ENCODE assay signal across 9 cellular contexts in the genomic region with DNA sequence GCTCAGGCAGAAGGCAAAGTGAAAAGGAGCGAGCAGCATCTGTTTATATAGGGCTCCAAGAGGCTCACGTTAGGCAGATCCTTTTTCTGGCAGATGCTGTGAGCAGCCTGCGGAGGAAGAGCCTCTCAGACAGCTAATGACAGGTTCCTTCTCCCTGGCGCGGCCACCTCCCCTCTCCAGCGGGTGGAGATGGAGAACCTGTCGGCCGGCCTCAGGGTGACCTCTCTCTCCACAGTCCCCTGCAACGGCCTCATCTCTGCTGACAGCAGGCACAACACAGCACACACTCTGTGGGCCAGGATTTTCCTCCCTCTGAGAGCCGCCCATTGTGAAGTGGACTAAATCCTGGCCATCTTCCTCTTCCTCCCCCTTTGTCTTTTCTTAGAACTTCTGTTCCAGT.
DNase-seq lines count a peak whose midpoint lies in the region; ATAC-seq and TF ChIP-seq lines count a peak whose summit lies in the region.
"Had no signal": no experiment of that assay in that cellular context is flagged by ENCODE, and none has a peak within 500 bp of the region (broad histone marks: within the 10 kb centered on the region; RNA-seq: fewer than 3 reads in every experiment).

No MANE protein-coding gene starts in this region.

- CTCF ChIA-PET in BJ (lab: Yijun Ruan, JAX): interaction anchor here (1.0 to 2.0 kb wide), 5 partner anchors 9 to 166 kb away, joined by 3 to 9 read pairs (median 3); a partner anchor contains a TSS
- CTCF ChIA-PET in mammary epithelial cell (lab: Charles Lee; ENCODE audit: low non-redundant PET): no interaction called here

- intact Hi-C loops in dorsolateral prefrontal cortex (cut with DNase I) (loop anchor here in 1 of 2 donors (10.0 kb wide), 1 partner anchor 66 kb away; no protein-coding TSS in a partner anchor), mammary epithelial cell (cut with micrococcal nuclease) (no loop called here)

- H3K9me3 ChIP-seq in muscle layer of colon (ENCODE audit: low read length) (no peaks in the 10 kb centered on the region), mammary epithelial cell (replicated peaks; ENCODE audit: insufficient read depth, low read length) (no peaks in the 10 kb centered on the region)

- BruUV-seq in mammary epithelial cell (replicated peaks; lab: Mats Ljungman, UMichigan): no TSS peak

- POLR2A ChIA-PET in BJ (lab: Charles Lee): no interaction called here

- H3K4me3 ChIP-seq in BJ (ENCODE audit: low read depth, low read length) (peak overlapping the region; percentile 26; the same call in 1 of the 2 replicates), dorsolateral prefrontal cortex (peak overlapping the region in 38 of 59 donors; percentile 4 to 55 (median 26)), muscle layer of colon (ENCODE audit: low read depth in 1 of 2, low read length in 2 of 2) (peak overlapping the region; percentile 30 to 38), mammary epithelial cell (replicated peaks in 1 of 3; ENCODE audit: insufficient read depth in 1 of 3, low read depth in 2 of 3, low read length in 3 of 3) (no peak overlapping the region)

- H3K27me3 ChIP-seq in BJ (ENCODE audit: control insufficient read depth, insufficient read depth, low read length) (no peaks in the 10 kb centered on the region), dorsolateral prefrontal cortex (no peaks in the 10 kb centered on the region), muscle layer of colon (ENCODE audit: control insufficient read depth in 1 of 2, insufficient read depth in 2 of 2, low read length in 2 of 2) (no peaks in the 10 kb centered on the region), mammary epithelial cell (ENCODE audit: insufficient read depth, low read length) (no peaks in the 10 kb centered on the region)

- no peaks in the 10 kb centered on the region for H4K20me1 ChIP-seq in mammary epithelial cell (ENCODE audit: insufficient read depth, low read length)

- no peak for DNase-seq in BJ (ENCODE audit: low read depth)
- DNase-seq in NCI-H2171 (lab: John Stamatoyannopoulos, UW): peak; percentile 74
- peak in 9 of 10 donors; percentile 32 to 73 (median 55) for DNase-seq in dorsolateral prefrontal cortex
- no peak for DNase-seq in mammary epithelial cell
- no peak for DNase-seq in RKO (ENCODE audit: low spot score)
- DNase-seq: stimulated activated naive CD4-positive, alpha-beta T cell treated with Interleukin-2 at 50 U/mL for 16 hours had no signal

- WGBS in mammary epithelial cell (ENCODE audit: low coverage, missing lambda C conversion rate): 82% methylated on average over 9 of the region's 10 CpGs

- no peaks in the 10 kb centered on the region for H3K36me3 ChIP-seq in BJ (ENCODE audit: control insufficient read depth, insufficient read depth, low read length)
- H3K36me3 ChIP-seq in muscle layer of colon (ENCODE audit: insufficient read depth, low read length): no peaks in the 10 kb centered on the region
- H3K36me3 ChIP-seq in mammary epithelial cell (ENCODE audit: insufficient read depth, low read length): no peaks in the 10 kb centered on the region

- dilution Hi-C loops in mammary epithelial cell (cut with HindIII; ENCODE audit: low sequenced_read_pairs): no loop called here

- H3K79me2 ChIP-seq in mammary epithelial cell (ENCODE audit: insufficient read depth, low read length): no peaks in the 10 kb centered on the region

- H3K4me1 ChIP-seq in muscle layer of colon (ENCODE audit: insufficient read depth, low read length) (peaks cover 34% of the 10 kb centered on the region), mammary epithelial cell (ENCODE audit: insufficient read depth, low read length) (no peaks in the 10 kb centered on the region)

- in situ Hi-C loops in mammary epithelial cell (cut with MboI; ENCODE audit: low sequenced_read_pairs in 2 of 2): loop anchor here in 1 of 2 donors (10.0 kb wide), 1 partner anchor 164 kb away; no protein-coding TSS in a partner anchor

- H3K9ac ChIP-seq in muscle layer of colon (ENCODE audit: low read length): peak overlapping the region; percentile 56
- H3K9ac ChIP-seq in mammary epithelial cell (ENCODE audit: insufficient read depth, low read length): no peak overlapping the region

- H2AFZ ChIP-seq in mammary epithelial cell (ENCODE audit: low read depth, low read length): no peak overlapping the region

- TF ChIP-seq CTCF in BJ (IDR thresholded peaks at IDR 0.05; ENCODE audit: insufficient read depth, low read depth, low read length) (no peak), dorsolateral prefrontal cortex (IDR thresholded peaks at IDR 0.05 in 54 of 56, conservative IDR thresholded peaks at IDR 0.05 in 2 of 56; ENCODE audit: low read depth in 1 of 56, partially characterized antibody in 56 of 56) (no peak), mammary epithelial cell (conservative IDR thresholded peaks at IDR 0.05 in 1 of 2, IDR thresholded peaks at IDR 0.05 in 1 of 2; ENCODE audit: extremely low read depth in 1 of 2, insufficient read depth in 1 of 2, low read depth in 1 of 2, low read length in 2 of 2) (no peak)

- H3K27ac ChIP-seq in dorsolateral prefrontal cortex: peak overlapping the region in 44 of 59 donors; percentile 2 to 74 (median 48)
- H3K27ac ChIP-seq in muscle layer of colon (ENCODE audit: low read depth, low read length): peak overlapping the region; percentile 81
- H3K27ac ChIP-seq in mammary epithelial cell (ENCODE audit: insufficient read depth, low read depth, low read length): no peak overlapping the region

- no peak for ATAC-seq in HG03196 (IDR thresholded peaks at IDR 0.05; ENCODE audit: unreplicated experiment)
- ATAC-seq in HG03520 (IDR thresholded peaks at IDR 0.05; ENCODE audit: unreplicated experiment): no peak

- no peak overlapping the region for H3K4me2 ChIP-seq in mammary epithelial cell (ENCODE audit: insufficient read depth, low read depth, low read length)

Comparison
In these comparisons a context has a peak if more than half of its experiments do, and no peak if none do; other contexts are left out.
1. DNase-seq: peak in NCI-H2171 (single experiment) and dorsolateral prefrontal cortex (9 of 10); none in BJ (single experiment), mammary epithelial cell (single experiment) and RKO (single experiment).
2. H3K4me3 ChIP-seq: peak in BJ (single experiment), dorsolateral prefrontal cortex (38 of 59) and muscle layer of colon (2 of 2); none in mammary epithelial cell (0 of 3).